ENCODE assay signal across 8 cellular contexts in genomic region chr7:22853674-22854157, GRCh38. TPM values are rescaled to one million over a fixed set of nuclear protein-coding genes. Genes with fewer than 3 reads are reported as not detected.
DNase-seq lines count a peak whose midpoint lies in the region; ATAC-seq, FAIRE-seq and TF ChIP-seq lines count a peak whose summit lies in the region.

No MANE protein-coding gene starts in this region.

- H3K4me3 Mint-ChIP-seq in stimulated activated naive CD8-positive, alpha-beta T cell treated with anti-CD3 and anti-CD28 coated beads, Interleukin-15, amount 100 ng/mL, for 72 hours, result peak overlapping the region; percentile 88 to 98

- intact Hi-C loops in kidney (cut with DNase I), result no loop called here

- no peaks in the 10 kb centered on the region for H3K27me3 ChIP-seq in H7 (ENCODE audit: control insufficient read depth, insufficient read depth, low read length)
- no peaks in the 10 kb centered on the region for H3K27me3 ChIP-seq in MG63
- H3K27me3 ChIP-seq in adipocyte (replicated peaks; ENCODE audit: control insufficient read depth, insufficient read depth, low read length), result no peaks in the 10 kb centered on the region

- H3K36me3 ChIP-seq in H7 (replicated peaks; ENCODE audit: control insufficient read depth, insufficient read depth, low read length) (peaks cover 6% of the 10 kb centered on the region), MG63 (peaks cover 30% of the 10 kb centered on the region), adipocyte (ENCODE audit: control insufficient read depth, insufficient read depth, low read length, severe bottlenecking) (peaks cover 7% of the 10 kb centered on the region), kidney (ENCODE audit: control insufficient read depth in 1 of 2, insufficient read depth in 2 of 2, low read length in 2 of 2) (peaks cover 0 to 4% of the 10 kb centered on the region in 2 donors)

- H3K4me3 ChIP-seq in H7 (ENCODE audit: insufficient read depth, low read depth, low read length) (peak overlapping the region; percentile 83), MG63 (peak overlapping the region; percentile 74), adipocyte (ENCODE audit: low read length) (peak overlapping the region; percentile 34), kidney (ENCODE audit: low read length in 2 of 2) (peak overlapping the region; percentile 33 to 75)

- no peaks in the 10 kb centered on the region for H3K9me3 ChIP-seq in MG63
- H3K9me3 ChIP-seq in adipocyte (ENCODE audit: control insufficient read depth, low read length), result no peaks in the 10 kb centered on the region
- H3K9me3 ChIP-seq in kidney (ENCODE audit: control insufficient read depth in 1 of 2, low read length in 2 of 2), result no peaks in the 10 kb centered on the region

- peaks cover 27% of the 10 kb centered on the region for H3K4me1 Mint-ChIP-seq in stimulated activated naive CD8-positive, alpha-beta T cell treated with anti-CD3 and anti-CD28 coated beads, Interleukin-15, amount 100 ng/mL, for 72 hours

- DNase-seq in NCI-H748 (lab: John Stamatoyannopoulos, UW; ENCODE audit: unreplicated experiment) (peak; percentile 34), NCI-H748 treated with DMSO at 0.1 percent for 48 hours (lab: John Stamatoyannopoulos, UW) (no peak), H7 (no peak), MG63 (no peak), adipocyte (ENCODE audit: low read depth) (no peak), kidney (no peak), CD1c-positive myeloid dendritic cell (ENCODE audit: extremely low spot score) (no peak)
- no peak for DNase-seq in stimulated activated naive CD8-positive, alpha-beta T cell treated with anti-CD3 and anti-CD28 coated beads, Interleukin-15, amount 100 ng/mL, for 72 hours

- H3K27me3 Mint-ChIP-seq in stimulated activated naive CD8-positive, alpha-beta T cell treated with anti-CD3 and anti-CD28 coated beads, Interleukin-15, amount 100 ng/mL, for 72 hours, result peaks cover 7% of the 10 kb centered on the region

- H3K4me1 ChIP-seq in adipocyte (ENCODE audit: control insufficient read depth, insufficient read depth, low read length) (peaks cover 35% of the 10 kb centered on the region), kidney (ENCODE audit: control insufficient read depth in 1 of 2, insufficient read depth in 1 of 2, low read depth in 1 of 2, low read length in 2 of 2) (peaks cover 0 to 5% of the 10 kb centered on the region in 2 donors)

- peak overlapping the region; percentile 94 to 95 for H3K27ac Mint-ChIP-seq in stimulated activated naive CD8-positive, alpha-beta T cell treated with anti-CD3 and anti-CD28 coated beads, Interleukin-15, amount 100 ng/mL, for 72 hours

- H3K27ac ChIP-seq in kidney (ENCODE audit: low read depth in 2 of 2, low read length in 2 of 2), result no peak overlapping the region

- H3K9me3 Mint-ChIP-seq in stimulated activated naive CD8-positive, alpha-beta T cell treated with anti-CD3 and anti-CD28 coated beads, Interleukin-15, amount 100 ng/mL, for 72 hours, result no peaks in the 10 kb centered on the region

- FAIRE-seq in kidney (lab: Jason Lieb, UNC), result no peak

- H3K9ac ChIP-seq in adipocyte (ENCODE audit: low read length), result peak overlapping the region; percentile 35
- no peak overlapping the region for H3K9ac ChIP-seq in kidney (ENCODE audit: low read length in 2 of 2)

- ATAC-seq in stimulated activated naive CD8-positive, alpha-beta T cell treated with anti-CD3 and anti-CD28 coated beads, Interleukin-15, amount 100 ng/mL, for 72 hours, result peak; percentile 65

- peak; percentile 45 for TF ChIP-seq CTCF in kidney (IDR thresholded peaks at IDR 0.05; ENCODE audit: borderline replicate concordance, extremely low read depth, insufficient read depth)

RNA-seq across cellular contexts. Expression of gene TOMM7, which starts 31.1 kb away (rescaled TPM):
- 437 and 485 TPM in 2 replicates for total RNA-seq in H7 (2014; rRNA removed; shearing (Covaris generic))
- total RNA-seq in MG63 (2014; rRNA removed; shearing (Covaris generic); ENCODE audit: low replicate concordance), result 131 and 141 TPM in 2 replicates
- total RNA-seq in kidney, result 253 TPM
- polyA plus RNA-seq in kidney (ENCODE audit: insufficient read depth, low read depth, low replicate concordance), result 1,227 TPM
